ENCODE assay signal across 14 cellular contexts in the genomic region with DNA sequence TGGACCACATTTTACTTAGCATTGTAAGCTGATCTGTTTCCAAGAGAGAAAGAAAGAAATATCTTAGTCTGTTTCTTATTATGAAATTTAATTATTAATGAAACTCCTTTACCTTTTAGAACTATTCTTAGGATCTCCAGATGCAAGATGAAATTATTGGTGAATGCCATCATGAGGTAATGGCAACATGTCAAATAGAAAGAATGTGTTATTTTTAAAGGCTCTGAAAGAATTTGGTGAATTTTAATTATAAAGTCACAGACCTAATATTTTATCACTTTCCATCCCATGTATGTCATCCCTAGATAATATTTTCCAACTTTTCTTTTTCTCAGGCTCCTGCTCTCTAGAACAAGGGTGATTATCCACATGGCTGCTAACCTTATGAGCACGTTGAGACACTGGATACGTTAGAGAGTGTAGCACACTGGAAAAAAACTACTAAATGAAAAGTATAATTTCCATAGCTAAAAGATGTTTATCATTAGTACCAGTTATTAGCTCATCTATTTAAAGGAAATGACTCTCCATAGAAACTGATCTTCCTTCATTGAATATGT.
DNase-seq lines count a peak whose midpoint lies in the region; ATAC-seq, FAIRE-seq and TF ChIP-seq lines count a peak whose summit lies in the region.
"Had no signal": no experiment of that assay in that cellular context is flagged by ENCODE, and none has a peak within 500 bp of the region (broad histone marks: within the 10 kb centered on the region; RNA-seq: fewer than 3 reads in every experiment).

No MANE protein-coding gene starts in this region.

- H3K9me3 Mint-ChIP-seq in MCF 10A (ENCODE audit: unreplicated experiment) = peaks cover 6% of the 10 kb centered on the region
- H3K9me3 Mint-ChIP-seq: CD4-positive, alpha-beta T cell had no signal

- intact Hi-C loops in MCF 10A (cut with micrococcal nuclease) = no loop called here
- intact Hi-C loops in breast epithelium (cut with DNase I; ENCODE audit: low total_unique reads) = no loop called here
- intact Hi-C loops in thyroid gland (cut with DNase I) = no loop called here
- intact Hi-C loops in left ventricle myocardium inferior (cut with micrococcal nuclease) = no loop called here

- H3K4me3 ChIP-seq in breast epithelium (no peak overlapping the region), thyroid gland (replicated peaks in 1 of 3) (no peak overlapping the region), left ventricle myocardium inferior (no peak overlapping the region), coronary artery (no peak overlapping the region)

- DNase-seq in MCF 10A (ENCODE audit: unreplicated experiment) (no peak), breast epithelium (ENCODE audit: low spot score in 2 of 2) (no peak), fibroblast of peridontal ligament (ENCODE audit: extremely low read depth) (peak; percentile 6), thyroid gland (no peak), left ventricle myocardium inferior (no peak), coronary artery (ENCODE audit: low spot score) (no peak), GM12892 (ENCODE audit: insufficient read length) (no peak)
- DNase-seq: CD4-positive, alpha-beta T cell; DND-41; GOT3; NCI-H187 treated with DMSO at 0.1 percent for 48 hours; SIG-M5 had no signal

- FAIRE-seq in GM12892 (lab: Jason Lieb, UNC) = no peak
- FAIRE-seq: HepG2 had no signal

- peak overlapping the region; percentile 99 for H3K27ac Mint-ChIP-seq in MCF 10A (ENCODE audit: low read depth, unreplicated experiment)
- H3K27ac Mint-ChIP-seq: CD4-positive, alpha-beta T cell had no signal

- TF ChIP-seq CTCF in MCF 10A (IDR thresholded peaks at IDR 0.05; ENCODE audit: unreplicated experiment) (no peak), breast epithelium (IDR thresholded peaks at IDR 0.05) (no peak), thyroid gland (IDR thresholded peaks at IDR 0.05) (no peak), left ventricle myocardium inferior (IDR thresholded peaks at IDR 0.05; ENCODE audit: borderline replicate concordance) (no peak), coronary artery (IDR thresholded peaks at IDR 0.05) (no peak)

- 84 to 85% methylated on average over 2 of the region's 2 CpGs for WGBS in thyroid gland, 2 donors

- TF ChIP-seq POLR2A in breast epithelium (IDR thresholded peaks at IDR 0.05) (no peak), thyroid gland (IDR thresholded peaks at IDR 0.05) (no peak), GM12892 (IDR thresholded peaks at IDR 0.05; ENCODE audit: low read depth, low read length) (no peak)

- H3K4me3 Mint-ChIP-seq in MCF 10A (ENCODE audit: unreplicated experiment) = no peak overlapping the region
- H3K4me3 Mint-ChIP-seq: CD4-positive, alpha-beta T cell had no signal

- H3K9me3 ChIP-seq in breast epithelium (no peaks in the 10 kb centered on the region), thyroid gland (no peaks in the 10 kb centered on the region), left ventricle myocardium inferior (replicated peaks) (no peaks in the 10 kb centered on the region)

- no peaks in the 10 kb centered on the region for H3K27me3 Mint-ChIP-seq in MCF 10A (ENCODE audit: insufficient read depth, unreplicated experiment)

- CTCF ChIA-PET in MCF 10A (lab: Yijun Ruan, JAX) = interaction anchor here (0.7 to 1.7 kb wide), 8 partner anchors 14 to 835 kb away, joined by 3 to 7 read pairs (median 4); no protein-coding TSS in a partner anchor

- H3K27me3 ChIP-seq in breast epithelium (no peaks in the 10 kb centered on the region), thyroid gland (no peaks in the 10 kb centered on the region), left ventricle myocardium inferior (ENCODE audit: low read depth) (peaks cover 11% of the 10 kb centered on the region)

- peaks cover 9% of the 10 kb centered on the region for H3K36me3 Mint-ChIP-seq in MCF 10A (ENCODE audit: insufficient read depth, unreplicated experiment)

- H3K4me1 ChIP-seq in breast epithelium (no peaks in the 10 kb centered on the region), thyroid gland (peaks cover 4 to 16% of the 10 kb centered on the region in 2 donors), left ventricle myocardium inferior (peaks cover 2% of the 10 kb centered on the region)

- POLR2A ChIA-PET in MCF 10A (lab: Yijun Ruan, JAX) = interaction anchor here (0.6 to 5.3 kb wide), 14 partner anchors 10 to 1167 kb away, joined by 3 to 66 read pairs (median 4); a partner anchor contains a TSS

- H3K36me3 ChIP-seq in breast epithelium (no peaks in the 10 kb centered on the region), thyroid gland (no peaks in the 10 kb centered on the region), left ventricle myocardium inferior (no peaks in the 10 kb centered on the region)

- BruUV-seq in MCF 10A (replicated peaks; lab: Mats Ljungman, UMichigan) = no TSS peak

- H3K27ac ChIP-seq in breast epithelium (no peak overlapping the region), thyroid gland (peak overlapping the region in 2 of 3 donors; percentile 7 to 55), left ventricle myocardium inferior (replicated peaks) (no peak overlapping the region), coronary artery (no peak overlapping the region)

- peak; percentile 73 for ATAC-seq in SK-N-SH treated with all-trans-retinoic acid at 6 μM for 48 hours

- peaks cover 43% of the 10 kb centered on the region for H3K4me1 Mint-ChIP-seq in MCF 10A (ENCODE audit: insufficient read depth, unreplicated experiment)

TF ChIP-seq in SK-N-SH treated with all-trans-retinoic acid at 6 μM for 48 hours, 23 proteins besides CTCF, POLR2A, EP300 and RAD21 (continues in another document):
- TF ChIP-seq, protein P1, sequence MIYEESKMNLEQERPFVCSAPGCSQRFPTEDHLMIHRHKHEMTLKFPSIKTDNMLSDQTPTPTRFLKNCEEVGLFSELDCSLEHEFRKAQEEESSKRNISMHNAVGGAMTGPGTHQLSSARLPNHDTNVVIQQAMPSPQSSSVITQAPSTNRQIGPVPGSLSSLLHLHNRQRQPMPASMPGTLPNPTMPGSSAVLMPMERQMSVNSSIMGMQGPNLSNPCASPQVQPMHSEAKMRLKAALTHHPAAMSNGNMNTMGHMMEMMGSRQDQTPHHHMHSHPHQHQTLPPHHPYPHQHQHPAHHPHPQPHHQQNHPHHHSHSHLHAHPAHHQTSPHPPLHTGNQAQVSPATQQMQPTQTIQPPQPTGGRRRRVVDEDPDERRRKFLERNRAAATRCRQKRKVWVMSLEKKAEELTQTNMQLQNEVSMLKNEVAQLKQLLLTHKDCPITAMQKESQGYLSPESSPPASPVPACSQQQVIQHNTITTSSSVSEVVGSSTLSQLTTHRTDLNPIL (CRISPR knock-in tag; IDR thresholded peaks at IDR 0.05; ENCODE audit: low read depth) = peak; percentile 89
- TF ChIP-seq GLIS3 (CRISPR knock-in tag; IDR thresholded peaks at IDR 0.05) (no peak), ESRRG (CRISPR knock-in tag; IDR thresholded peaks at IDR 0.05) (no peak), TOX (CRISPR knock-in tag; IDR thresholded peaks at IDR 0.05; ENCODE audit: borderline replicate concordance) (no peak), ZFP3 (CRISPR knock-in tag; IDR thresholded peaks at IDR 0.05) (no peak), ARNTL (CRISPR knock-in tag; IDR thresholded peaks at IDR 0.05; ENCODE audit: borderline replicate concordance, low read depth) (no peak), ZNF565 (CRISPR knock-in tag; conservative IDR thresholded peaks at IDR 0.05; ENCODE audit: low read depth) (no peak), SNAI2 (CRISPR knock-in tag; IDR thresholded peaks at IDR 0.05) (peak; percentile 17; the same call in 1 of the 2 replicates), ZNF70 (CRISPR knock-in tag; IDR thresholded peaks at IDR 0.05) (no peak), ZFP30 (CRISPR knock-in tag; IDR thresholded peaks at IDR 0.05) (no peak), PPARA (CRISPR knock-in tag; IDR thresholded peaks at IDR 0.05; ENCODE audit: borderline replicate concordance) (no peak)
- TF ChIP-seq, protein P2, sequence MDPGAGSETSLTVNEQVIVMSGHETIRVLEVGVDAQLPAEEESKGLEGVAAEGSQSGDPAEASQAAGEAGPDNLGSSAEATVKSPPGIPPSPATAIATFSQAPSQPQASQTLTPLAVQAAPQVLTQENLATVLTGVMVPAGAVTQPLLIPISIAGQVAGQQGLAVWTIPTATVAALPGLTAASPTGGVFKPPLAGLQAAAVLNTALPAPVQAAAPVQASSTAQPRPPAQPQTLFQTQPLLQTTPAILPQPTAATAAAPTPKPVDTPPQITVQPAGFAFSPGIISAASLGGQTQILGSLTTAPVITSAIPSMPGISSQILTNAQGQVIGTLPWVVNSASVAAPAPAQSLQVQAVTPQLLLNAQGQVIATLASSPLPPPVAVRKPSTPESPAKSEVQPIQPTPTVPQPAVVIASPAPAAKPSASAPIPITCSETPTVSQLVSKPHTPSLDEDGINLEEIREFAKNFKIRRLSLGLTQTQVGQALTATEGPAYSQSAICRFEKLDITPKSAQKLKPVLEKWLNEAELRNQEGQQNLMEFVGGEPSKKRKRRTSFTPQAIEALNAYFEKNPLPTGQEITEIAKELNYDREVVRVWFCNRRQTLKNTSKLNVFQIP (CRISPR knock-in tag; IDR thresholded peaks at IDR 0.05; ENCODE audit: borderline replicate concordance, low read depth) = no peak
- TF ChIP-seq, protein P3, sequence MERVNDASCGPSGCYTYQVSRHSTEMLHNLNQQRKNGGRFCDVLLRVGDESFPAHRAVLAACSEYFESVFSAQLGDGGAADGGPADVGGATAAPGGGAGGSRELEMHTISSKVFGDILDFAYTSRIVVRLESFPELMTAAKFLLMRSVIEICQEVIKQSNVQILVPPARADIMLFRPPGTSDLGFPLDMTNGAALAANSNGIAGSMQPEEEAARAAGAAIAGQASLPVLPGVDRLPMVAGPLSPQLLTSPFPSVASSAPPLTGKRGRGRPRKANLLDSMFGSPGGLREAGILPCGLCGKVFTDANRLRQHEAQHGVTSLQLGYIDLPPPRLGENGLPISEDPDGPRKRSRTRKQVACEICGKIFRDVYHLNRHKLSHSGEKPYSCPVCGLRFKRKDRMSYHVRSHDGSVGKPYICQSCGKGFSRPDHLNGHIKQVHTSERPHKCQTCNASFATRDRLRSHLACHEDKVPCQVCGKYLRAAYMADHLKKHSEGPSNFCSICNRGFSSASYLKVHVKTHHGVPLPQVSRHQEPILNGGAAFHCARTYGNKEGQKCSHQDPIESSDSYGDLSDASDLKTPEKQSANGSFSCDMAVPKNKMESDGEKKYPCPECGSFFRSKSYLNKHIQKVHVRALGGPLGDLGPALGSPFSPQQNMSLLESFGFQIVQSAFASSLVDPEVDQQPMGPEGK (CRISPR knock-in tag; IDR thresholded peaks at IDR 0.05; ENCODE audit: borderline replicate concordance) = no peak

Comparison
In these comparisons a context has a peak if more than half of its experiments do, and no peak if none do; other contexts are left out.
1. H3K27ac ChIP-seq: peak in thyroid gland (2 of 3); none in breast epithelium (0 of 2), left ventricle myocardium inferior (single experiment) and coronary artery (0 of 2).